In the genomic region with DNA sequence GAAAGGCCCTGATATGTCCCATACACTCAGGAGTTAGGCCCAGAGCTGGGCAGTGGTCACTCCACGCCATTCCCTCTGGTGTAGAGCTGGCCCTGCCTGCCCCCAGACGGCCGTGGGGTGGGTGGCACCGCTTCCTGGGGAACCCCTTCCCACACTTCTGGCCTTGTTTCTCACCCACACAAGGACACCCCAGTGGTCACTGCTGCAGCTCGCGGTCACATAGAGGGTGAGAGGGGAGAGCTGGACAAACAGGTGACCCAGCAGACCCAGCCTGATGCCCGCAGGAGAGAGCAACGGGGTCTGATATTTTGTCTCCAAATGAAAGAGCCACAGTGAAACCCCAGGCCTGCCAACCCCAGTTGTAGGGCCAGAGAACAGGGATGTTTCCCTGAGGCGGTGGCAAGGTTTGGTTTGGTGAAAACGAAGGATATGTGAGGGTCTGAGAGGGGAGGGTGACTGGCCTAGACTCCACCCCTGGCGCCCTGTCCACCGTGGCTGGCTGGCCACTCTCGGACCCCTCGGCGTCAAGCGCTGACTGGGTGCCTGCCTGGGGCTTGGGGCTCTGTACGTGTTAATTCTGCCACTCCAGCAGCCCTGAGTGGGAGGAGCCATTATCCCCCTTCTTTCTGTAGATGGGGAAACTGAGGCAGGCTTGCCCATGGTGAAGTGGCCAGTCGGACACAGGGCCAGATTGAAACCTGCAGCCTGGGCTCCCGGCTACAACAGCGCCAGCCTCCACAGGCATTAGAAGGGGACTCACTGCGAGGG, we compare ENCODE assay signal across 10 cellular contexts.
DNase-seq lines count a peak whose midpoint lies in the region; ATAC-seq and TF ChIP-seq lines count a peak whose summit lies in the region.
"Had no signal": no experiment of that assay in that cellular context is flagged by ENCODE, and none has a peak within 500 bp of the region (broad histone marks: within the 10 kb centered on the region; RNA-seq: fewer than 3 reads in every experiment).

No MANE protein-coding gene starts in this region.

- peaks cover 0 to 12% of the 10 kb centered on the region in 2 donors for H3K27me3 Mint-ChIP-seq in effector memory CD8-positive, alpha-beta T cell
- H3K27me3 Mint-ChIP-seq: CD8-positive, alpha-beta memory T cell had no signal

- H3K9me3 Mint-ChIP-seq in effector memory CD8-positive, alpha-beta T cell: no peaks in the 10 kb centered on the region
- H3K9me3 Mint-ChIP-seq: CD8-positive, alpha-beta memory T cell had no signal

- H3K4me3 ChIP-seq in BE2C (ENCODE audit: low read depth, low read length) (peak overlapping the region; percentile 90), SJSA1 (peak overlapping the region; percentile 88), fibroblast of mammary gland (ENCODE audit: control insufficient read depth, low read depth, low read length) (peak overlapping the region; percentile 94)

- no peak overlapping the region for H3K4me3 Mint-ChIP-seq in effector memory CD8-positive, alpha-beta T cell
- H3K4me3 Mint-ChIP-seq: CD8-positive, alpha-beta memory T cell had no signal

- TF ChIP-seq CTCF in BE2C (IDR thresholded peaks at IDR 0.05; ENCODE audit: low read depth, low read length): no peak
- TF ChIP-seq CTCF in fibroblast of mammary gland (conservative IDR thresholded peaks at IDR 0.05; ENCODE audit: control insufficient read depth, insufficient read depth, low read depth, low read length): no peak

- H3K27ac Mint-ChIP-seq in effector memory CD8-positive, alpha-beta T cell: no peak overlapping the region
- H3K27ac Mint-ChIP-seq: CD8-positive, alpha-beta memory T cell had no signal

- H3K27ac ChIP-seq in SJSA1: peak overlapping the region; percentile 92

- peaks cover 6 to 22% of the 10 kb centered on the region in 2 donors for H3K4me1 Mint-ChIP-seq in effector memory CD8-positive, alpha-beta T cell (ENCODE audit: low read depth in 2 of 2)

- H3K36me3 ChIP-seq in BE2C (peaks cover 83% of the 10 kb centered on the region), SJSA1 (peaks cover 97% of the 10 kb centered on the region)

- H3K36me3 Mint-ChIP-seq in effector memory CD8-positive, alpha-beta T cell (ENCODE audit: insufficient read depth): no peaks in the 10 kb centered on the region

- DNase-seq in BE2C (peak; percentile 40), SJSA1 (ENCODE audit: low read depth in 1 of 2, low spot score in 2 of 2) (peak in 1 of 2 experiments; percentile 76), fibroblast of mammary gland (ENCODE audit: low read depth) (no peak), posterior vena cava (ENCODE audit: low spot score) (peak; percentile 69), H4 (ENCODE audit: low spot score) (no peak)
- no peak for DNase-seq in activated naive CD4-positive, alpha-beta T cell (lab: John Stamatoyannopoulos, UW)
- DNase-seq in effector memory CD8-positive, alpha-beta T cell: no peak
- DNase-seq: activated naive CD4-positive, alpha-beta T cell treated with anti-CD3 and anti-CD28 coated beads, Interleukin-2, amount 50 U/mL, for 16 hours had no signal

- H3K9me3 ChIP-seq in BE2C: no peaks in the 10 kb centered on the region
- no peaks in the 10 kb centered on the region for H3K9me3 ChIP-seq in SJSA1 (replicated peaks)

- no peak for ATAC-seq in HG03469 (IDR thresholded peaks at IDR 0.05; ENCODE audit: unreplicated experiment)
- no peak for ATAC-seq in effector memory CD8-positive, alpha-beta T cell (replicated peaks)

- no peaks in the 10 kb centered on the region for H3K27me3 ChIP-seq in BE2C
- 0 out of 2 replicates have a peak, but pooled peaks cover 4% of the 10 kb centered on the region for H3K27me3 ChIP-seq in SJSA1 (replicated peaks)

- intact Hi-C loops in posterior vena cava (cut with DNase I): no loop called here

- H3K4me1 ChIP-seq in BE2C (peaks cover 4% of the 10 kb centered on the region), SJSA1 (replicated peaks) (peaks cover 69% of the 10 kb centered on the region)

Comparison
In these comparisons a context has a peak if more than half of its experiments do, and no peak if none do; other contexts are left out.
1. DNase-seq: peak in BE2C (single experiment) and posterior vena cava (single experiment); none in fibroblast of mammary gland (single experiment), H4 (single experiment), activated naive CD4-positive, alpha-beta T cell (0 of 4) and effector memory CD8-positive, alpha-beta T cell (0 of 3).
2. Peak in every context shown above with its lines, with median percentiles within 50 percentile points of each other: H3K4me3 ChIP-seq.